1 cellular context compared by ENCODE assay signal in genomic region chr9:77000330-77000729, GRCh38.
TF ChIP-seq lines count a peak whose summit lies in the region.

No MANE protein-coding gene starts in this region.

TF ChIP-seq in GM23338, 12 proteins besides CTCF, POLR2A, EP300 and RAD21 (continued from another document):
- TF ChIP-seq ZNF462 (CRISPR knock-in tag; IDR thresholded peaks at IDR 0.05) (no peak), EZH2phosphoT487 (IDR thresholded peaks at IDR 0.05; ENCODE audit: unreplicated experiment) (no peak), ZNF331 (CRISPR knock-in tag; IDR thresholded peaks at IDR 0.05; ENCODE audit: low read depth) (no peak)
- TF ChIP-seq, protein P1, sequence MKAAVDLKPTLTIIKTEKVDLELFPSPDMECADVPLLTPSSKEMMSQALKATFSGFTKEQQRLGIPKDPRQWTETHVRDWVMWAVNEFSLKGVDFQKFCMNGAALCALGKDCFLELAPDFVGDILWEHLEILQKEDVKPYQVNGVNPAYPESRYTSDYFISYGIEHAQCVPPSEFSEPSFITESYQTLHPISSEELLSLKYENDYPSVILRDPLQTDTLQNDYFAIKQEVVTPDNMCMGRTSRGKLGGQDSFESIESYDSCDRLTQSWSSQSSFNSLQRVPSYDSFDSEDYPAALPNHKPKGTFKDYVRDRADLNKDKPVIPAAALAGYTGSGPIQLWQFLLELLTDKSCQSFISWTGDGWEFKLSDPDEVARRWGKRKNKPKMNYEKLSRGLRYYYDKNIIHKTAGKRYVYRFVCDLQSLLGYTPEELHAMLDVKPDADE (IDR thresholded peaks at IDR 0.05) = no peak
